8 cellular contexts compared by ENCODE assay signal in the genomic region with DNA sequence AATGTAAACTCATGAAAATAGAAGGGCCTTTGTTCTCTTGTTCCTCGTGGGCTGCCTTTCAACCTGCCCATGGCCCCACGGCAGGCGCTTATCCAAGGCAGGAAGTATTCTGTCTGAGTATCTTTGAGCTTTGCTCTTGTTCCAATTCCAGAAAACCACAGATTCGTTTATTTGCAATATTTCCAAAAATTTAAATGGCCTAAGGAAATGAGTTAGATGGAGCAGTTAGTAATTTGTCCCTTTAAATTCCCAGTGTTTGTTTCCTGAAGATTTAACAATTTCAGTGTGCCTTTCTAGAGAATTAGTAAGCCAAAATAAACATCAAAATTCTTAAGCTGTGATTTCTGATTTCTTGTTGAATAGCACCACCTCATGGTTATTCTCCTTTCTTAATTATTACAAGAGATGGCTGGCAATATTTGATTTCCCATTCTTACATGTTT.
A peak's percentile ranks its signal among the peaks of the same experiment; 100 is the strongest.
DNase-seq lines count a peak whose midpoint lies in the region; TF ChIP-seq lines count a peak whose summit lies in the region.

No MANE protein-coding gene starts in this region.

- no peaks in the 10 kb centered on the region for H3K27me3 ChIP-seq in SJSA1 (replicated peaks)

- TF ChIP-seq CTCF in HFFc6 (IDR thresholded peaks at IDR 0.05) (peak; percentile 85), foreskin fibroblast (IDR thresholded peaks at IDR 0.05; ENCODE audit: low read depth, low read length) (peak; percentile 23)

- no peaks in the 10 kb centered on the region for H3K9me3 ChIP-seq in SJSA1 (replicated peaks)

- peaks cover 3% of the 10 kb centered on the region for H3K4me1 ChIP-seq in SJSA1 (replicated peaks)

- H3K36me3 Mint-ChIP-seq in HFFc6 (ENCODE audit: low read depth), result no peaks in the 10 kb centered on the region
- no peaks in the 10 kb centered on the region for H3K36me3 Mint-ChIP-seq in activated CD4-positive, alpha-beta T cell treated with anti-CD3 and anti-CD28 coated beads, Interleukin-2, amount 10 ng/mL, durations not matched to agents 7 days and 5 days (ENCODE audit: low read depth)

- H3K27me3 Mint-ChIP-seq in HFFc6 (ENCODE audit: insufficient read depth), result no peaks in the 10 kb centered on the region
- peaks cover 17% of the 10 kb centered on the region for H3K27me3 Mint-ChIP-seq in activated CD4-positive, alpha-beta T cell treated with anti-CD3 and anti-CD28 coated beads, Interleukin-2, amount 10 ng/mL, durations not matched to agents 7 days and 5 days

- POLR2A ChIA-PET in activated CD4-positive, alpha-beta T cell treated with anti-CD3 and anti-CD28 coated beads, Interleukin-2, amount 10 ng/mL, durations not matched to agents 7 days and 5 days (lab: Charles Lee), result no interaction called here

- CTCF ChIA-PET in activated CD4-positive, alpha-beta T cell treated with anti-CD3 and anti-CD28 coated beads, Interleukin-2, amount 10 ng/mL, durations not matched to agents 7 days and 5 days (lab: Charles Lee), result interaction anchor here (0.5 to 1.6 kb wide), 3 partner anchors 10 to 171 kb away, joined by 3 to 9 read pairs (median 3); no protein-coding TSS in a partner anchor

- H3K27ac ChIP-seq in SJSA1, result no peak overlapping the region

- no peaks in the 10 kb centered on the region for H3K36me3 ChIP-seq in SJSA1

- peaks cover 31% of the 10 kb centered on the region for H3K4me1 Mint-ChIP-seq in HFFc6 (ENCODE audit: low read depth)
- peaks cover 4% of the 10 kb centered on the region for H3K4me1 Mint-ChIP-seq in activated CD4-positive, alpha-beta T cell treated with anti-CD3 and anti-CD28 coated beads, Interleukin-2, amount 10 ng/mL, durations not matched to agents 7 days and 5 days

- H3K27ac Mint-ChIP-seq in HFFc6, result peak overlapping the region; percentile 53
- no peak overlapping the region for H3K27ac Mint-ChIP-seq in activated CD4-positive, alpha-beta T cell treated with anti-CD3 and anti-CD28 coated beads, Interleukin-2, amount 10 ng/mL, durations not matched to agents 7 days and 5 days

- no peak overlapping the region for H3K4me3 ChIP-seq in SJSA1
- peak overlapping the region; percentile 6 to 11 for H3K4me3 ChIP-seq in foreskin fibroblast (ENCODE audit: low read depth in 1 of 2, low read length in 2 of 2)

- peak; percentile 36 to 52 for DNase-seq in AML-193 (lab: John Stamatoyannopoulos, UW)
- DNase-seq in HFFc6, result peak; percentile 71
- peak; percentile 39 to 68 for DNase-seq in SJSA1 (ENCODE audit: low read depth in 1 of 2, low spot score in 2 of 2)
- peak; percentile 15 to 59 for DNase-seq in foreskin fibroblast
- peak; percentile 47 for DNase-seq in retina
- DNase-seq in GM19240 (ENCODE audit: insufficient read length, low spot score), result no peak
- DNase-seq in hepatic stellate cell (ENCODE audit: low spot score), result no peak
- DNase-seq in activated CD4-positive, alpha-beta T cell treated with anti-CD3 and anti-CD28 coated beads, Interleukin-2, amount 10 ng/mL, durations not matched to agents 7 days and 5 days, result no peak

- peak overlapping the region; percentile 58 for H3K4me3 Mint-ChIP-seq in HFFc6
- no peak overlapping the region for H3K4me3 Mint-ChIP-seq in activated CD4-positive, alpha-beta T cell treated with anti-CD3 and anti-CD28 coated beads, Interleukin-2, amount 10 ng/mL, durations not matched to agents 7 days and 5 days

- H3K9me3 Mint-ChIP-seq in HFFc6, result no peaks in the 10 kb centered on the region
- H3K9me3 Mint-ChIP-seq in activated CD4-positive, alpha-beta T cell treated with anti-CD3 and anti-CD28 coated beads, Interleukin-2, amount 10 ng/mL, durations not matched to agents 7 days and 5 days, result no peaks in the 10 kb centered on the region

Comparison
In these comparisons a context has a peak if more than half of its experiments do, and no peak if none do; other contexts are left out.
1. DNase-seq: peak in AML-193 (2 of 2), HFFc6 (single experiment), SJSA1 (2 of 2), foreskin fibroblast (2 of 2) and retina (single experiment); none in GM19240 (single experiment), hepatic stellate cell (single experiment) and activated CD4-positive, alpha-beta T cell treated with anti-CD3 and anti-CD28 coated beads, Interleukin-2, amount 10 ng/mL, durations not matched to agents 7 days and 5 days (single experiment).